In the genomic region with DNA sequence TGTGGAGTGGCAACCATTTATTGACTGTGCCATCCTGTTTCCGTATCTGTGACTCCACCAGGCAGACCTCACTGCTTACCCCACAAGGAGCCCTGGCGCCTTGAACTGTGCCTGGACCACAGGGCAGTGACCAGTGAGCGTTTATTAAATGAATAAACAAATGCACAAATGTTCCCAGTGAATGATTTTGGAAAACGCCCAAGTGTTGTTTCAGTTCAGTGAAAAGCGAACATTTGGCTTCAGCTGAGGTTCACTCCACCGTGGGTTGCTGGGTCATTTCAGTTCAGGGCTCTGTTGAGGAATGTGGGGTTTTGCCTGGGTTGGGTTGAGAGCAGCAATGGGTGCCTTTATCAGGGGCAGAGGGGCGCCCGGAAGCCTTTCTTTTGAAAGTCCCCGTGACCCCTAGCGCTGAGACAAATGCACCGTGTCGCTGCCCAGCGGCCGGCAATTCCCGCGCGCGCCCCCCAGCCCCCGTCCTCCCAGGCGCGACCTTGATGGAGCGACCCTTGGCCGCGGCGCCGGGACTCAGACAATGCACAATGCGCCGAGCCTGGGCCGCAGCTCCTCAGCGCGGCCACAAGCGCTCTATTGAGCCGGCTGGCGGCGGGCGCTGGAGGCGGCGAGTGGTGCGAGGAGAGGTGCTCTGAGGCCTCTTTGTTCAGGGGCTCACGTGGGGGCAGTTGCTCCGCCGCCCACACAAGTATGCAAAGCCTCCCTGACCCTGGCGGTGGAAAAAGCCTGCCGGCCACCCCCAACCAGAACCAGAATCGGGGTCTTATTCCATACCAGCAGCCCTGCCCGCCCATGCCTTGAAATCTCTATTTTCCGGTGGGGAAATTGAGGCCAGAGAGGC, we compare ENCODE assay signal across 11 cellular contexts. TPM values are rescaled to one million over a fixed set of nuclear protein-coding genes. Genes with fewer than 3 reads are reported as not detected.
DNase-seq lines count a peak whose midpoint lies in the region; ATAC-seq and TF ChIP-seq lines count a peak whose summit lies in the region.
"Had no signal": no experiment of that assay in that cellular context is flagged by ENCODE, and none has a peak within 500 bp of the region (broad histone marks: within the 10 kb centered on the region; RNA-seq: fewer than 3 reads in every experiment).

No MANE protein-coding gene starts in this region.

- peaks cover 9% of the 10 kb centered on the region for H3K27me3 ChIP-seq in osteoblast (ENCODE audit: insufficient read depth, low read length)

- H3K4me3 ChIP-seq in coronary artery: peak overlapping the region; percentile 31
- no peak overlapping the region for H3K4me3 ChIP-seq in osteoblast (ENCODE audit: insufficient read depth, low read length)

- peaks cover 31% of the 10 kb centered on the region for H3K27me3 Mint-ChIP-seq in activated T-cell treated with anti-CD3 and anti-CD28 coated beads, Interleukin-2, amount 50 U/mL, for 4 hours (ENCODE audit: low read depth)
- peaks cover 1 to 19% (median 5%) of the 10 kb centered on the region in 3 donors for H3K27me3 Mint-ChIP-seq in immature natural killer cell (ENCODE audit: low read depth in 3 of 3)

- no peak overlapping the region for H3K27ac ChIP-seq in coronary artery
- no peak overlapping the region for H3K27ac ChIP-seq in osteoblast (ENCODE audit: low read depth, low read length)

- no peaks in the 10 kb centered on the region for H3K79me2 ChIP-seq in osteoblast (ENCODE audit: insufficient read depth, low read length)

- TF ChIP-seq CTCF in GM10248 (IDR thresholded peaks at IDR 0.05; ENCODE audit: control extremely low read depth, extremely low read depth, low read depth, missing control alignments) (no peak), coronary artery (IDR thresholded peaks at IDR 0.05) (no peak), osteoblast (IDR thresholded peaks at IDR 0.05; ENCODE audit: extremely low read depth, low read depth, low read length) (no peak)

- POLR2A ChIA-PET in GM10248 (lab: Yijun Ruan, JAX): no interaction called here

- H3K4me1 ChIP-seq in osteoblast (ENCODE audit: insufficient read depth, low read length): no peaks in the 10 kb centered on the region

- DNase-seq in GM10248 (ENCODE audit: extremely low spot score) (peak; percentile 60), coronary artery (ENCODE audit: low spot score) (no peak), iris pigment epithelial cell (ENCODE audit: low read depth) (peak; percentile 9), putamen (ENCODE audit: low spot score) (peak; percentile 87), immature natural killer cell (no peak), osteoblast (ENCODE audit: insufficient read length, low spot score, missing footprints) (no peak)
- DNase-seq in activated T-cell treated with anti-CD3 and anti-CD28 coated beads, Interleukin-2, amount 50 U/mL, for 4 hours: no peak
- DNase-seq: CD4-positive, alpha-beta memory T cell; NCI-H2029 treated with DMSO at 0.1 percent for 48 hours had no signal

- no peaks in the 10 kb centered on the region for H3K36me3 Mint-ChIP-seq in activated T-cell treated with anti-CD3 and anti-CD28 coated beads, Interleukin-2, amount 50 U/mL, for 4 hours (ENCODE audit: insufficient read depth)
- no peaks in the 10 kb centered on the region for H3K36me3 Mint-ChIP-seq in immature natural killer cell
- H3K36me3 Mint-ChIP-seq: CD4-positive, alpha-beta memory T cell had no signal

- no peaks in the 10 kb centered on the region for H3K9me3 Mint-ChIP-seq in activated T-cell treated with anti-CD3 and anti-CD28 coated beads, Interleukin-2, amount 50 U/mL, for 4 hours
- no peaks in the 10 kb centered on the region for H3K9me3 Mint-ChIP-seq in immature natural killer cell
- H3K9me3 Mint-ChIP-seq: central memory CD8-positive, alpha-beta T cell had no signal

- H3K4me2 ChIP-seq in osteoblast (ENCODE audit: insufficient read depth, low read length): no peak overlapping the region

- H4K20me1 ChIP-seq in osteoblast (ENCODE audit: insufficient read depth, low read length): no peaks in the 10 kb centered on the region

- CTCF ChIA-PET in GM10248 (lab: Yijun Ruan, JAX): interaction anchor here (1.2 to 3.0 kb wide), 8 partner anchors 8 to 130 kb away, joined by 3 to 16 read pairs (median 8); no protein-coding TSS in a partner anchor

- H2AFZ ChIP-seq in osteoblast (ENCODE audit: low read length): no peak overlapping the region

- no peak overlapping the region for H3K4me3 Mint-ChIP-seq in activated T-cell treated with anti-CD3 and anti-CD28 coated beads, Interleukin-2, amount 50 U/mL, for 4 hours
- H3K4me3 Mint-ChIP-seq in immature natural killer cell: no peak overlapping the region
- H3K4me3 Mint-ChIP-seq: CD4-positive, alpha-beta memory T cell; central memory CD8-positive, alpha-beta T cell had no signal

- no peaks in the 10 kb centered on the region for H3K4me1 Mint-ChIP-seq in activated T-cell treated with anti-CD3 and anti-CD28 coated beads, Interleukin-2, amount 50 U/mL, for 4 hours (ENCODE audit: low read depth)
- no peaks in the 10 kb centered on the region for H3K4me1 Mint-ChIP-seq in immature natural killer cell
- H3K4me1 Mint-ChIP-seq: central memory CD8-positive, alpha-beta T cell had no signal

- H3K27ac Mint-ChIP-seq in immature natural killer cell: no peak overlapping the region
- H3K27ac Mint-ChIP-seq: CD4-positive, alpha-beta memory T cell had no signal

- no peaks in the 10 kb centered on the region for H3K36me3 ChIP-seq in osteoblast (ENCODE audit: insufficient read depth, low read length)

- no peak for ATAC-seq in activated T-cell treated with anti-CD3 and anti-CD28 coated beads, Interleukin-2, amount 50 U/mL, for 4 hours
- no peak for ATAC-seq in HG03565 (IDR thresholded peaks at IDR 0.05; ENCODE audit: unreplicated experiment)

- H3K9me3 ChIP-seq in osteoblast (ENCODE audit: low read depth, low read length): no peaks in the 10 kb centered on the region

RNA-seq across cellular contexts. Expression of a gene that starts 40.5 kb away (rescaled TPM):
- total RNA-seq in activated T-cell treated with anti-CD3 and anti-CD28 coated beads, Interleukin-2, amount 50 U/mL, for 4 hours: 1 to 10 TPM in 1 of 3 donors, under 1 TPM in 2; 0.71 to 1.3 (median 0.71) TPM
- under 1 TPM in 2 of 3 donors, not detected in 1; 0.09 to 0.39 TPM for polyA plus RNA-seq in immature natural killer cell
- 1.1 and 1.5 TPM in 2 replicates for total RNA-seq in osteoblast

Comparison
In these comparisons a context has a peak if more than half of its experiments do, and no peak if none do; other contexts are left out.
1. DNase-seq: peak in GM10248 (single experiment), iris pigment epithelial cell (single experiment) and putamen (single experiment); none in coronary artery (single experiment), activated T-cell treated with anti-CD3 and anti-CD28 coated beads, Interleukin-2, amount 50 U/mL, for 4 hours (single experiment), immature natural killer cell (0 of 3) and osteoblast (single experiment).